In the genomic region with DNA sequence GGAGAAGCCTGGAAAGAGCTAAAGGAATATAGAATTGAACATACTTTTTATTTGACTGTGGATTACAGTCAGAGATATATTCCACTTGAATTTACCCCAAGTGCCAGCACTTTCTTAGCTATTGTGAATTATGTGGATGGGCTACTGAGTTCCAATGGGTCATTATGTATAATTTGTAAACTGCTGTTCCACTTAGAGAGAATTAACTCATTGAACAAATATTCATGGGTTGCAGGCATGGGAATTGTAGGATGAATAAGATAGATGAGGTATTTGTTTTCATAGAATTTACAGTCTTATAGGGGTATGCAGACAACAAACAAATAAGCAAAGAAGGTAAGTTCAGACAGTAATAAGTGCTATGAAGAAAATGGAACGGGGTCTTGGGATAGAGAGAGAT, we compare ENCODE assay signal across 21 cellular contexts.
"Had no signal": no experiment of that assay in that cellular context is flagged by ENCODE, and none has a peak within 500 bp of the region (broad histone marks: within the 10 kb centered on the region; RNA-seq: fewer than 3 reads in every experiment).

No MANE protein-coding gene starts in this region.

- H3K36me3 Mint-ChIP-seq: activated CD4-positive, alpha-beta memory T cell treated with anti-CD3 and anti-CD28 coated beads for 36 hours; activated naive CD8-positive, alpha-beta T cell treated with anti-CD3 and anti-CD28 coated beads, Interleukin-2, amount 10 ng/mL, durations not matched to agents 7 days and 5 days had no signal

- H3K36me3 ChIP-seq: colonic mucosa, esophagus muscularis mucosa, gastroesophageal sphincter, neutrophil, pancreas, tibial artery had no signal

- H3K27ac ChIP-seq: colonic mucosa, esophagus muscularis mucosa, gastroesophageal sphincter, neutrophil, pancreas, psoas muscle had no signal

- ATAC-seq: gastroesophageal sphincter; left ventricle myocardium superior; pancreas; psoas muscle; right cardiac atrium; stimulated activated naive CD8-positive, alpha-beta T cell treated with anti-CD3 and anti-CD28 coated beads, Interleukin-15, Interleukin-2, amounts not matched to agents 100 U/mL and 50 U/mL, for 24 hours had no signal

- H3K27ac Mint-ChIP-seq: activated CD4-positive, alpha-beta memory T cell treated with anti-CD3 and anti-CD28 coated beads for 36 hours; activated naive CD8-positive, alpha-beta T cell treated with anti-CD3 and anti-CD28 coated beads, Interleukin-2, amount 10 ng/mL, durations not matched to agents 7 days and 5 days; nephron had no signal

- H3K4me1 ChIP-seq: pancreas, psoas muscle had no signal

- H3K4me3 Mint-ChIP-seq: activated CD4-positive, alpha-beta memory T cell treated with anti-CD3 and anti-CD28 coated beads for 36 hours; activated naive CD8-positive, alpha-beta T cell treated with anti-CD3 and anti-CD28 coated beads, Interleukin-2, amount 10 ng/mL, durations not matched to agents 7 days and 5 days; nephron had no signal

- H3K27me3 ChIP-seq: colonic mucosa, esophagus muscularis mucosa, gastroesophageal sphincter, pancreas, tibial artery had no signal

- H3K4me1 Mint-ChIP-seq: activated naive CD8-positive, alpha-beta T cell treated with anti-CD3 and anti-CD28 coated beads, Interleukin-2, amount 10 ng/mL, durations not matched to agents 7 days and 5 days had no signal

- H3K4me3 ChIP-seq: colonic mucosa, esophagus muscularis mucosa, gastroesophageal sphincter, pancreas, psoas muscle, tibial artery had no signal

- H3K9me3 Mint-ChIP-seq: activated CD4-positive, alpha-beta memory T cell treated with anti-CD3 and anti-CD28 coated beads for 36 hours; activated naive CD8-positive, alpha-beta T cell treated with anti-CD3 and anti-CD28 coated beads, Interleukin-2, amount 10 ng/mL, durations not matched to agents 7 days and 5 days had no signal

- H3K9me3 ChIP-seq: colonic mucosa, esophagus muscularis mucosa, gastroesophageal sphincter, neutrophil, pancreas, psoas muscle, tibial artery had no signal

- DNase-seq: activated CD4-positive, alpha-beta memory T cell treated with anti-CD3 and anti-CD28 coated beads for 36 hours; activated CD4-positive, alpha-beta T cell treated with anti-CD3 and anti-CD28 coated beads for 48 hours; activated naive CD4-positive, alpha-beta T cell treated with Interleukin-2 at 50 U/mL for 16 hours; activated naive CD8-positive, alpha-beta T cell treated with anti-CD3 and anti-CD28 coated beads, Interleukin-2, amount 10 ng/mL, durations not matched to agents 7 days and 5 days; activated T-cell treated with anti-CD3 and anti-CD28 coated beads, Interleukin-2, amount 50 U/mL, for 48 hours; amniotic stem cell; colonic mucosa; head of caudate nucleus; hypothalamus; left ventricle myocardium superior; mammary epithelial cell; pancreas; psoas muscle; right cardiac atrium; stimulated activated CD4-positive, alpha-beta T cell treated with anti-CD3 and anti-CD28 coated beads, Interleukin-4, amount 100 ng/mL, for 24 hours; stimulated activated naive CD8-positive, alpha-beta T cell treated with anti-CD3 and anti-CD28 coated beads, Interleukin-15, Interleukin-2, amounts not matched to agents 100 U/mL and 50 U/mL, for 24 hours; tibial artery had no signal
